In the genomic region with DNA sequence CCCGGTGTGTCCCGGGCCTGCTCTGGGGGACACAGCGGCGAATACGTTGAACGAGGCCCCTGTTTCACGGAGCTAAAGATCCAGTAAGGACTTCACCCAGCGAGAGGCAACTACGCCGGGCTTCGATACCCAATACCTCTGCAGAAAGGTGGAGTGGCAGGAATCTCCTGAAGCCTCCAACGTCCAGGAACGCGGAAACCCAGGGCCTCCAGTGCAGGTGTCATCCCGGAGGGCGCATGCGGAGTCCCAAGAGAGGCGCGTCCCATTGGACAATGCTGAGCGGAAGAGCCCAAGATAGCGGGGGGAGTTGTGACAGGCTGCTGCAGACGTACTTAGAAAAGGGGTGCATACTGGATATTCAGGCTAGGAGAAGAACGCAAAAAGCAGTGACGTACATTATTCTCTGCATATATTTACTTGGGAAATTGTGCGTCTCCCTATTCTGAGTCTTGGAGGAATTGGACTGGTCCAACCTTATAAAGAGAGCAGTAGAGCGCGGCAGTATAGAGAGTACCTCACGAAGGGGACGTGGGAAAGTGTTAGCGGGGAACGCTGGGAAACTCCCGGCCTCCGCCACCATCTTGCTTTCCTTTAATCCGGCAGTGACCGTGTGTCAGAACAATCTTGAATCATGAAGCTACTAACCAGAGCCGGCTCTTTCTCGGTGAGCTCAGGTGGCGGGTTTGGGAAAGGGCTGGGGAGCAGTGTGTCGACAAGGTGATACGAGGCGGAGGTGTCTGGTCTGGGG, we compare ENCODE assay signal across 8 cellular contexts. TPM values are rescaled to one million over a fixed set of nuclear protein-coding genes. Genes with fewer than 3 reads are reported as not detected.
DNase-seq lines count a peak whose midpoint lies in the region; ATAC-seq and TF ChIP-seq lines count a peak whose summit lies in the region.

Gene UQCRC2 (plus strand): TSS at position 569 of the 748 bp plus-strand sequence. CDS start 63 bp downstream, at position 632.

- intact Hi-C loops in esophagus squamous epithelium (cut with DNase I): no loop called here

- H3K36me3 ChIP-seq in DND-41 (ENCODE audit: insufficient read depth, low read length) (peaks cover 32% of the 10 kb centered on the region), KOPT-K1 (ENCODE audit: insufficient read depth, low read length) (peaks cover 33% of the 10 kb centered on the region), Peyer's patch (peaks cover 0 to 25% (median 0%) of the 10 kb centered on the region in 3 donors), esophagus squamous epithelium (peaks cover 0 to 25% (median 0%) of the 10 kb centered on the region in 3 donors)

- H3K9me3 ChIP-seq in DND-41 (ENCODE audit: insufficient read depth, low read length, severe bottlenecking) (no peaks in the 10 kb centered on the region), KOPT-K1 (ENCODE audit: insufficient read depth, low read length, poor library complexity, severe bottlenecking) (no peaks in the 10 kb centered on the region), Peyer's patch (no peaks in the 10 kb centered on the region), esophagus squamous epithelium (no peaks in the 10 kb centered on the region)

- peak; percentile 0 for TF ChIP-seq CTCF in DND-41 (IDR thresholded peaks at IDR 0.05; ENCODE audit: borderline replicate concordance, extremely low read depth, low read length, poor library complexity, severe bottlenecking)
- TF ChIP-seq CTCF in Peyer's patch (IDR thresholded peaks at IDR 0.05): peak in 1 of 6 experiments; percentile 12
- peak in 2 of 6 experiments; percentile 4 to 16 for TF ChIP-seq CTCF in esophagus squamous epithelium (IDR thresholded peaks at IDR 0.05)

- peak within 1 kb of the TSS; percentile 83 for H3K4me2 ChIP-seq in DND-41 (ENCODE audit: insufficient read depth, low read length)

- ATAC-seq in DND-41 (ENCODE audit: insufficient read depth, low read depth): peak; percentile 93
- peak; percentile 80 for ATAC-seq in GM21825 (IDR thresholded peaks at IDR 0.05; ENCODE audit: unreplicated experiment)

- DNase-seq in DND-41 (peak; percentile 89), Peyer's patch (peak; percentile 87 to 95 (median 93)), esophagus squamous epithelium (lab: John Stamatoyannopoulos, UW) (peak; percentile 37), myocyte (ENCODE audit: low read depth) (peak; percentile 95)
- DNase-seq in activated T-cell treated with anti-CD3 and anti-CD28 coated beads, Interleukin-2, amount 50 U/mL, for 48 hours: peak; percentile 90
- peak; percentile 79 to 83 for DNase-seq in stimulated activated CD8-positive, alpha-beta memory T cell treated with anti-CD3 and anti-CD28 coated beads, Interleukin-7, amount 100 ng/mL, for 4 hours (ENCODE audit: low read depth in 2 of 2)

- WGBS in esophagus squamous epithelium, 2 donors: 0% methylated on average over 27 to 37 of the region's 41 CpGs

- peak within 1 kb of the TSS; percentile 91 for H2AFZ ChIP-seq in DND-41 (ENCODE audit: low read depth, low read length)

- peaks cover 69% of the 10 kb centered on the region for H3K79me2 ChIP-seq in DND-41 (ENCODE audit: insufficient read depth, low read length)

- peak within 1 kb of the TSS; percentile 81 for H3K9ac ChIP-seq in DND-41 (ENCODE audit: low read depth, low read length)

- peak; percentile 97 to 98 for TF ChIP-seq POLR2A in Peyer's patch (IDR thresholded peaks at IDR 0.05)
- TF ChIP-seq POLR2A in esophagus squamous epithelium (IDR thresholded peaks at IDR 0.05): peak in 3 of 4 donors; percentile 56 to 94 (median 78)

- peaks cover 26% of the 10 kb centered on the region for H4K20me1 ChIP-seq in DND-41 (ENCODE audit: insufficient read depth, low read length)

- H3K4me1 ChIP-seq in DND-41 (ENCODE audit: insufficient read depth, low read length) (peaks cover 37% of the 10 kb centered on the region), Peyer's patch (peaks cover 0 to 54% (median 9%) of the 10 kb centered on the region in 4 donors), esophagus squamous epithelium (peaks cover 16 to 58% (median 29%) of the 10 kb centered on the region in 3 donors)

- H3K4me3 ChIP-seq in DND-41 (ENCODE audit: low read depth in 1 of 2, low read length in 2 of 2) (peak within 1 kb of the TSS; percentile 69 to 83), Peyer's patch (peak within 1 kb of the TSS; percentile 64 to 86 (median 74)), esophagus squamous epithelium (peak within 1 kb of the TSS; percentile 62 to 89 (median 86))

- H3K27me3 ChIP-seq in DND-41 (ENCODE audit: insufficient read depth, low read length, poor library complexity): no peaks in the 10 kb centered on the region
- no peaks in the 10 kb centered on the region for H3K27me3 ChIP-seq in Peyer's patch
- H3K27me3 ChIP-seq in esophagus squamous epithelium: no peaks in the 10 kb centered on the region

- H3K27ac ChIP-seq in DND-41 (ENCODE audit: low read length) (peak within 1 kb of the TSS; percentile 96), KOPT-K1 (ENCODE audit: low read depth, low read length, poor library complexity, severe bottlenecking) (peak within 1 kb of the TSS; percentile 95), Peyer's patch (peak within 1 kb of the TSS; percentile 79 to 91 (median 90)), esophagus squamous epithelium (peak within 1 kb of the TSS; percentile 87 to 97 (median 94))

RNA-seq across cellular contexts. Expression of gene UQCRC2, which starts in this region (rescaled TPM):
- total RNA-seq in Peyer's patch: 100 to 1,000 TPM; 193 to 309 (median 286) TPM
- total RNA-seq in esophagus squamous epithelium: 100 to 1,000 TPM; 107 to 207 (median 181) TPM
- 220 and 298 TPM in 2 replicates for total RNA-seq in myocyte
- polyA plus RNA-seq in myocyte (2012): 177 TPM

Comparison
In these comparisons a context has a peak if more than half of its experiments do, and no peak if none do; other contexts are left out.
1. Peak in every context shown above with its lines: DNase-seq, ATAC-seq, H3K4me3 ChIP-seq and H3K27ac ChIP-seq.
2. DNase-seq: peak in every context shown above with its lines; median percentile 95 in myocyte; 93 in Peyer's patch; 90 in activated T-cell treated with anti-CD3 and anti-CD28 coated beads, Interleukin-2, amount 50 U/mL, for 48 hours; 89 in DND-41; 81 in stimulated activated CD8-positive, alpha-beta memory T cell treated with anti-CD3 and anti-CD28 coated beads, Interleukin-7, amount 100 ng/mL, for 4 hours; 37 in esophagus squamous epithelium.